ENCODE assay signal across 16 cellular contexts in genomic region chrX:104568304-104568915, GRCh38.
"Had no signal": no experiment of that assay in that cellular context is flagged by ENCODE, and none has a peak within 500 bp of the region (broad histone marks: within the 10 kb centered on the region; RNA-seq: fewer than 3 reads in every experiment).

No MANE protein-coding gene starts in this region.

- H3K27ac ChIP-seq: breast epithelium, epithelial cell of prostate, psoas muscle, stomach, testis had no signal

- H3K4me3 ChIP-seq: breast epithelium, psoas muscle, stomach, testis had no signal

- H3K27me3 ChIP-seq: testis had no signal

- H3K9me3 ChIP-seq: breast epithelium, psoas muscle, stomach, testis had no signal

- DNase-seq: activated CD4-positive, alpha-beta T cell treated with anti-CD3 and anti-CD28 coated beads, Interleukin-2, amount 50 U/mL, for 4 hours; activated CD4-positive, CD25-positive, alpha-beta regulatory T cell treated with anti-CD3 and anti-CD28 coated beads, Interleukin-2, amount 50 U/mL, for 72 hours; activated naive CD4-positive, alpha-beta T cell treated with Interleukin-2 at 50 U/mL for 16 hours; activated T-cell treated with anti-CD3 and anti-CD28 coated beads for 4 hours; anterior cingulate cortex; effector memory CD8-positive, alpha-beta T cell; head of caudate nucleus; kidney glomerular epithelial cell; mesendoderm; psoas muscle; stomach; T-cell; T-helper 9 cell; testis had no signal

- H3K4me1 ChIP-seq: breast epithelium, psoas muscle, testis had no signal

- H3K36me3 ChIP-seq: breast epithelium, stomach had no signal
